Comparison of ENCODE assay signal across 23 cellular contexts in the genomic region with DNA sequence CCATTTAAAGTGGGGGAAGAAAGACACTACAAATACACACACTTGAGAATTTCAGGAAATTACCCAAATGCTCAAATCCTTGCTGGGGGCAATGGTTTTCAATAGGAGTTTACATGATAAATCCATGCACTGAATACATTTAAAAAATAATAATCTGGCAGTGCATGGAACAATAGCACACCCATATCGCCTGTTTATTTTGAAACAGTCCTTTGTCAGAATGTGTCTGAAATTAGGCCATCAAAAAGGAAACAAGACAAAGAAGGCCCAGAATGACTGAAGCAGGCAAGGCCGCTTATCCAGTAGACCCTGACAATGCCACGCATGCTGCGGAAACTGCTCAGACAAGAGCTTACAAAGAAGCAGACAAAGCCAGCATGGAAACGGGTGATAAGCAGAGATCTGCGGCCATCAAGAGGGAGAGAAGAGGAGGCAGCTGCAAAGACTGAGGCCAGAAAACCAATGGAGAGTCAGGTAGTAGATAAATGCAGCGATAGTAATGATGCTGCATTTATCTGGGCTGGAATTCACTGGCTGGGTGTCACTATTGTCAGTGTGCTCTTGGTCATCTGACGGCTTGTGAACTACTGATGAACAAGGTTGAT.
"Had no signal": no experiment of that assay in that cellular context is flagged by ENCODE, and none has a peak within 500 bp of the region (broad histone marks: within the 10 kb centered on the region; RNA-seq: fewer than 3 reads in every experiment).

No MANE protein-coding gene starts in this region.

- H3K27ac ChIP-seq: body of pancreas, heart right ventricle, prostate gland, right lobe of liver, spleen, upper lobe of right lung had no signal

- H3K4me1 Mint-ChIP-seq: activated naive CD8-positive, alpha-beta T cell treated with anti-CD3 and anti-CD28 coated beads, Interleukin-2, amount 50 U/mL, for 24 hours; central memory CD8-positive, alpha-beta T cell had no signal

- H3K4me3 Mint-ChIP-seq: activated CD8-positive, alpha-beta T cell treated with anti-CD3 and anti-CD28 coated beads, Interleukin-2, amount 10 ng/mL, durations not matched to agents 7 days and 5 days; activated naive CD8-positive, alpha-beta T cell treated with anti-CD3 and anti-CD28 coated beads, Interleukin-2, amount 50 U/mL, for 24 hours; activated T-helper 1 cell treated with anti-CD3 and anti-CD28 coated beads, Interleukin-12 subunit alpha, Interleukin-12 subunit beta, Interleukin-2, Interleukin-4 antibody, amounts not matched to agents 30 ng/mL and 10 ng/mL and 1 ng/mL, durations not matched to agents 14 hours and 24 hours and 36 hours; central memory CD8-positive, alpha-beta T cell had no signal

- H3K9me3 ChIP-seq: body of pancreas, gastrocnemius medialis, heart right ventricle, prostate gland, right lobe of liver, spleen, upper lobe of right lung had no signal

- ATAC-seq: activated CD8-positive, alpha-beta T cell treated with anti-CD3 and anti-CD28 coated beads, Interleukin-2, amount 10 ng/mL, durations not matched to agents 7 days and 5 days; activated naive CD8-positive, alpha-beta T cell treated with anti-CD3 and anti-CD28 coated beads, Interleukin-2, amount 50 U/mL, for 24 hours; body of pancreas; gastrocnemius medialis; heart right ventricle; right lobe of liver; upper lobe of right lung had no signal

- H3K27ac Mint-ChIP-seq: activated CD8-positive, alpha-beta T cell treated with anti-CD3 and anti-CD28 coated beads, Interleukin-2, amount 10 ng/mL, durations not matched to agents 7 days and 5 days; activated naive CD8-positive, alpha-beta T cell treated with anti-CD3 and anti-CD28 coated beads, Interleukin-2, amount 50 U/mL, for 24 hours; activated T-helper 1 cell treated with anti-CD3 and anti-CD28 coated beads, Interleukin-12 subunit alpha, Interleukin-12 subunit beta, Interleukin-2, Interleukin-4 antibody, amounts not matched to agents 30 ng/mL and 10 ng/mL and 1 ng/mL, durations not matched to agents 14 hours and 24 hours and 36 hours had no signal

- H3K36me3 ChIP-seq: gastrocnemius medialis, heart right ventricle, prostate gland, right lobe of liver, spleen, upper lobe of right lung had no signal

- H3K4me3 ChIP-seq: body of pancreas, gastrocnemius medialis, heart right ventricle, prostate gland, right lobe of liver, spleen, upper lobe of right lung had no signal

- H3K9me3 Mint-ChIP-seq: activated naive CD8-positive, alpha-beta T cell treated with anti-CD3 and anti-CD28 coated beads, Interleukin-2, amount 50 U/mL, for 24 hours; activated T-helper 1 cell treated with anti-CD3 and anti-CD28 coated beads, Interleukin-12 subunit alpha, Interleukin-12 subunit beta, Interleukin-2, Interleukin-4 antibody, amounts not matched to agents 30 ng/mL and 10 ng/mL and 1 ng/mL, durations not matched to agents 14 hours and 24 hours and 36 hours; central memory CD8-positive, alpha-beta T cell had no signal

- H3K4me1 ChIP-seq: body of pancreas, prostate gland, right lobe of liver had no signal

- H3K27me3 ChIP-seq: body of pancreas, gastrocnemius medialis, heart right ventricle, right lobe of liver, spleen, upper lobe of right lung had no signal

- DNase-seq: activated CD4-positive, alpha-beta T cell treated with anti-CD3 and anti-CD28 coated beads for 4 hours; activated CD8-positive, alpha-beta memory T cell treated with anti-CD3 and anti-CD28 coated beads, Interleukin-2, amount 50 U/mL, for 48 hours; activated CD8-positive, alpha-beta T cell treated with anti-CD3 and anti-CD28 coated beads, Interleukin-2, amount 10 ng/mL, durations not matched to agents 7 days and 5 days; activated naive CD4-positive, alpha-beta T cell treated with Interleukin-2 at 50 U/mL for 16 hours; activated naive CD8-positive, alpha-beta T cell treated with anti-CD3 and anti-CD28 coated beads, Interleukin-2, amount 50 U/mL, for 24 hours; body of pancreas; cortex of kidney; effector CD8-positive, alpha-beta T cell; gastrocnemius medialis; heart right ventricle; kidney glomerular epithelial cell; midbrain; nucleus accumbens; right lobe of liver; spleen; stimulated activated CD4-positive, alpha-beta T cell treated with anti-CD3 and anti-CD28 coated beads, Interleukin-1b, Interleukin-23, amount 100 ng/mL, for 48 hours; stimulated activated naive CD4-positive, alpha-beta T cell; substantia nigra; T-helper 9 cell; upper lobe of right lung had no signal
